Comparison of ENCODE assay signal across 8 cellular contexts in genomic region chr11:63529373-63529772, GRCh38. TPM values are rescaled to one million over a fixed set of nuclear protein-coding genes. Genes with fewer than 3 reads are reported as not detected.
DNase-seq lines count a peak whose midpoint lies in the region; ATAC-seq and TF ChIP-seq lines count a peak whose summit lies in the region.
"Not testable (repeated sequence)": the region's sequence is repeated elsewhere in the genome, so short reads cannot be mapped to it uniquely, and the experiment has no call there.
"Had no signal": no experiment of that assay in that cellular context is flagged by ENCODE, and none has a peak within 500 bp of the region (broad histone marks: within the 10 kb centered on the region; RNA-seq: fewer than 3 reads in every experiment).

No MANE protein-coding gene starts in this region.

- H3K27ac Mint-ChIP-seq in CD8-positive, alpha-beta T cell, result peak overlapping the region; percentile 84
- H3K27ac Mint-ChIP-seq in activated naive CD4-positive, alpha-beta T cell treated with anti-CD3 and anti-CD28 coated beads, Interleukin-2, amount 50 U/mL, for 24 hours, result peak overlapping the region; percentile 88
- H3K27ac Mint-ChIP-seq in effector memory CD8-positive, alpha-beta T cell, result peak overlapping the region; percentile 76 to 81
- peak overlapping the region; percentile 32 for H3K27ac Mint-ChIP-seq in stimulated activated effector memory CD8-positive, alpha-beta T cell treated with anti-CD3 and anti-CD28 coated beads, Interleukin-12 subunit alpha, Interleukin-12 subunit beta, amount 100 ng/mL, for 72 hours

- not testable (repeated sequence) for H3K9me3 Mint-ChIP-seq in CD8-positive, alpha-beta T cell; activated naive CD4-positive, alpha-beta T cell treated with anti-CD3 and anti-CD28 coated beads, Interleukin-2, amount 50 U/mL, for 24 hours; effector memory CD8-positive, alpha-beta T cell; stimulated activated effector memory CD8-positive, alpha-beta T cell treated with anti-CD3 and anti-CD28 coated beads, Interleukin-12 subunit alpha, Interleukin-12 subunit beta, amount 100 ng/mL, for 72 hours

- H4K8ac ChIP-seq in mesendoderm (ENCODE audit: low read depth, low read length), result not testable (repeated sequence)

- H3K4me1 Mint-ChIP-seq in CD8-positive, alpha-beta T cell (ENCODE audit: low read depth), result peaks cover 57% of the 10 kb centered on the region
- peaks cover 61% of the 10 kb centered on the region for H3K4me1 Mint-ChIP-seq in activated naive CD4-positive, alpha-beta T cell treated with anti-CD3 and anti-CD28 coated beads, Interleukin-2, amount 50 U/mL, for 24 hours
- peaks cover 42 to 44% of the 10 kb centered on the region in 2 donors for H3K4me1 Mint-ChIP-seq in effector memory CD8-positive, alpha-beta T cell (ENCODE audit: low read depth in 2 of 2)
- peaks cover 47% of the 10 kb centered on the region for H3K4me1 Mint-ChIP-seq in stimulated activated effector memory CD8-positive, alpha-beta T cell treated with anti-CD3 and anti-CD28 coated beads, Interleukin-12 subunit alpha, Interleukin-12 subunit beta, amount 100 ng/mL, for 72 hours

- not testable (repeated sequence) for H3K27ac ChIP-seq in CD8-positive, alpha-beta T cell (ENCODE audit: low read depth, low read length)
- H3K27ac ChIP-seq in HUES6 (ENCODE audit: low read depth, low read length) (peak overlapping the region; percentile 93), mesendoderm (ENCODE audit: low read depth, low read length) (peak overlapping the region; percentile 89)

- intact Hi-C loops in CD8-positive, alpha-beta T cell (cut with DNase I, micrococcal nuclease), result not testable (repeated sequence)

- not testable (repeated sequence) for H3K27me3 ChIP-seq in CD8-positive, alpha-beta T cell (ENCODE audit: insufficient read depth, low read length); HUES6 (ENCODE audit: control insufficient read depth, insufficient read depth, low read length); iPS-15b (ENCODE audit: control insufficient read depth, insufficient read depth, low read length); mesendoderm (ENCODE audit: insufficient read depth, low read length, poor library complexity)

- not testable (repeated sequence) for H3K79me1 ChIP-seq in mesendoderm (ENCODE audit: low read length)

- H3K18ac ChIP-seq in mesendoderm (ENCODE audit: low read length), result not testable (repeated sequence)

- H2BK15ac ChIP-seq in mesendoderm (replicated peaks; ENCODE audit: low read depth), result not testable (repeated sequence)

- not testable (repeated sequence) for H2AK5ac ChIP-seq in mesendoderm (ENCODE audit: low read length)

- CTCF ChIA-PET in CD8-positive, alpha-beta T cell (lab: Charles Lee), result interaction anchor here (1.0 to 1.8 kb wide), 3 partner anchors 22 to 106 kb away, joined by 3 to 5 read pairs (median 4); no protein-coding TSS in a partner anchor

- ATAC-seq in CD8-positive, alpha-beta T cell; effector memory CD8-positive, alpha-beta T cell (replicated peaks); stimulated activated effector memory CD8-positive, alpha-beta T cell treated with anti-CD3 and anti-CD28 coated beads, Interleukin-12 subunit alpha, Interleukin-12 subunit beta, amount 100 ng/mL, for 72 hours: not testable (repeated sequence)

- no CpG with 5 or more reads among the region's 6 CpGs for WGBS in mesendoderm (ENCODE audit: extremely low coverage, insufficient coverage, low lambda C conversion rate)

- not testable (repeated sequence) for H3K36me3 ChIP-seq in CD8-positive, alpha-beta T cell (ENCODE audit: insufficient read depth, low read length); HUES6 (ENCODE audit: control insufficient read depth, insufficient read depth, low read length); iPS-15b (ENCODE audit: control insufficient read depth, insufficient read depth, low read length); mesendoderm (ENCODE audit: control insufficient read depth, insufficient read depth, low read length)

- not testable (repeated sequence) for H3K23ac ChIP-seq in mesendoderm (ENCODE audit: low read length)

- peaks cover 48% of the 10 kb centered on the region for H3K4me1 ChIP-seq in CD8-positive, alpha-beta T cell (ENCODE audit: insufficient read depth, low read length)
- H3K4me1 ChIP-seq in HUES6 (ENCODE audit: control insufficient read depth, insufficient read depth, low read length), result peaks cover 48% of the 10 kb centered on the region
- H3K4me1 ChIP-seq in iPS-15b (ENCODE audit: control insufficient read depth, insufficient read depth, low read length), result peaks cover 40% of the 10 kb centered on the region
- peaks cover 10% of the 10 kb centered on the region for H3K4me1 ChIP-seq in mesendoderm (ENCODE audit: control insufficient read depth, low read depth, low read length)

- not testable (repeated sequence) for DNase-seq in CD8-positive, alpha-beta T cell; effector memory CD8-positive, alpha-beta T cell; stimulated activated effector memory CD8-positive, alpha-beta T cell treated with anti-CD3 and anti-CD28 coated beads, Interleukin-12 subunit alpha, Interleukin-12 subunit beta, amount 100 ng/mL, for 72 hours (ENCODE audit: low spot score in 2 of 2)
- DNase-seq in mesendoderm, result peak; percentile 51

- H2BK5ac ChIP-seq in mesendoderm (ENCODE audit: low read length), result not testable (repeated sequence)

- not testable (repeated sequence) for H3K36me3 Mint-ChIP-seq in CD8-positive, alpha-beta T cell; activated naive CD4-positive, alpha-beta T cell treated with anti-CD3 and anti-CD28 coated beads, Interleukin-2, amount 50 U/mL, for 24 hours; effector memory CD8-positive, alpha-beta T cell (ENCODE audit: insufficient read depth); stimulated activated effector memory CD8-positive, alpha-beta T cell treated with anti-CD3 and anti-CD28 coated beads, Interleukin-12 subunit alpha, Interleukin-12 subunit beta, amount 100 ng/mL, for 72 hours

- H3K79me2 ChIP-seq in mesendoderm (ENCODE audit: control insufficient read depth, insufficient read depth, low read length), result not testable (repeated sequence)

- not testable (repeated sequence) for H3K9me3 ChIP-seq in CD8-positive, alpha-beta T cell (ENCODE audit: low read length); HUES6 (ENCODE audit: control insufficient read depth, insufficient read depth, low read depth, low read length); iPS-15b (ENCODE audit: control insufficient read depth, insufficient read depth, low read length)

- H3K4me2 ChIP-seq in mesendoderm (ENCODE audit: low read length), result not testable (repeated sequence)

- H3K27me3 Mint-ChIP-seq in CD8-positive, alpha-beta T cell (ENCODE audit: low read depth); activated naive CD4-positive, alpha-beta T cell treated with anti-CD3 and anti-CD28 coated beads, Interleukin-2, amount 50 U/mL, for 24 hours; effector memory CD8-positive, alpha-beta T cell: not testable (repeated sequence)

- H3K4ac ChIP-seq in mesendoderm (ENCODE audit: low read depth, low read length), result not testable (repeated sequence)

- peak overlapping the region; percentile 89 for H3K9ac ChIP-seq in HUES6 (ENCODE audit: low read length)
- peak overlapping the region; percentile 86 for H3K9ac ChIP-seq in iPS-15b (ENCODE audit: low read depth, low read length)
- not testable (repeated sequence) for H3K9ac ChIP-seq in mesendoderm (ENCODE audit: low read length)

- H2BK120ac ChIP-seq in mesendoderm (ENCODE audit: low read depth, low read length), result not testable (repeated sequence)

- H3K4me3 Mint-ChIP-seq in CD8-positive, alpha-beta T cell; activated naive CD4-positive, alpha-beta T cell treated with anti-CD3 and anti-CD28 coated beads, Interleukin-2, amount 50 U/mL, for 24 hours; stimulated activated effector memory CD8-positive, alpha-beta T cell treated with anti-CD3 and anti-CD28 coated beads, Interleukin-12 subunit alpha, Interleukin-12 subunit beta, amount 100 ng/mL, for 72 hours: not testable (repeated sequence)
- H3K4me3 Mint-ChIP-seq in effector memory CD8-positive, alpha-beta T cell, result peak overlapping the region in 1 of 2 donors; percentile 44

- TF ChIP-seq CTCF in CD8-positive, alpha-beta T cell (IDR thresholded peaks at IDR 0.05), result not testable (repeated sequence)

- peak overlapping the region; percentile 60 for H3K56ac ChIP-seq in mesendoderm (ENCODE audit: low read length)

- H3K4me3 ChIP-seq in CD8-positive, alpha-beta T cell (ENCODE audit: low read depth, low read length); mesendoderm (ENCODE audit: low read length): not testable (repeated sequence)
- H3K4me3 ChIP-seq in HUES6 (ENCODE audit: low read depth, low read length) (peak overlapping the region; percentile 7; the same call in 1 of the 2 replicates), iPS-15b (ENCODE audit: low read depth, low read length) (peak overlapping the region; percentile 36)

- H4K5ac ChIP-seq in mesendoderm (ENCODE audit: low read length), result not testable (repeated sequence)

- POLR2A ChIA-PET in CD8-positive, alpha-beta T cell (lab: Charles Lee), result interaction anchor here (0.6 to 1.2 kb wide), 2 partner anchors 22 to 47 kb away, joined by 4 read pairs; no protein-coding TSS in a partner anchor

RNA-seq across cellular contexts. Expression of gene PLAAT4, which starts 7.2 kb away (rescaled TPM):
- total RNA-seq in CD8-positive, alpha-beta T cell, result 10 to 100 TPM; 81.9 to 84.0 TPM
- polyA plus RNA-seq in mesendoderm (2013, experiment 1 of 2), result 0.39 TPM
- polyA plus RNA-seq in mesendoderm (2013, experiment 2 of 2), result 0.38 TPM

RNA-seq across cellular contexts. Expression of gene LGALS12, which starts 23.5 kb away (rescaled TPM):
- not detected for total RNA-seq in CD8-positive, alpha-beta T cell
- 2.7 TPM for polyA plus RNA-seq in mesendoderm (2013, experiment 1 of 2)
- polyA plus RNA-seq in mesendoderm (2013, experiment 2 of 2), result 2.6 TPM
- total RNA-seq: HT1080 had no signal

RNA-seq across cellular contexts. Expression of gene PLAAT2, which starts 33.8 kb away (rescaled TPM):
- under 1 TPM in 1 of 2 experiments, not detected in 1; 0.47 TPM for total RNA-seq in CD8-positive, alpha-beta T cell
- polyA plus RNA-seq in mesendoderm (2013, experiment 1 of 2), result 0.11 TPM
- 0.08 TPM for polyA plus RNA-seq in mesendoderm (2013, experiment 2 of 2)
- total RNA-seq: HT1080 had no signal

RNA-seq across cellular contexts. Expression of gene PLAAT5, which starts 38.4 kb away (rescaled TPM):
- not detected for total RNA-seq in CD8-positive, alpha-beta T cell
- polyA plus RNA-seq in mesendoderm (2013, experiment 1 of 2), result 5.4 TPM
- 5.7 TPM for polyA plus RNA-seq in mesendoderm (2013, experiment 2 of 2)
- total RNA-seq: HT1080 had no signal

Comparison
In these comparisons a context has a peak if more than half of its experiments do, and no peak if none do; other contexts are left out.
1. H3K27ac Mint-ChIP-seq: peak in every context shown above with its lines; median percentile 88 in activated naive CD4-positive, alpha-beta T cell treated with anti-CD3 and anti-CD28 coated beads, Interleukin-2, amount 50 U/mL, for 24 hours; 84 in CD8-positive, alpha-beta T cell; 78 in effector memory CD8-positive, alpha-beta T cell; 32 in stimulated activated effector memory CD8-positive, alpha-beta T cell treated with anti-CD3 and anti-CD28 coated beads, Interleukin-12 subunit alpha, Interleukin-12 subunit beta, amount 100 ng/mL, for 72 hours.